Comparison of ENCODE assay signal across 1 cellular context in the genomic region with DNA sequence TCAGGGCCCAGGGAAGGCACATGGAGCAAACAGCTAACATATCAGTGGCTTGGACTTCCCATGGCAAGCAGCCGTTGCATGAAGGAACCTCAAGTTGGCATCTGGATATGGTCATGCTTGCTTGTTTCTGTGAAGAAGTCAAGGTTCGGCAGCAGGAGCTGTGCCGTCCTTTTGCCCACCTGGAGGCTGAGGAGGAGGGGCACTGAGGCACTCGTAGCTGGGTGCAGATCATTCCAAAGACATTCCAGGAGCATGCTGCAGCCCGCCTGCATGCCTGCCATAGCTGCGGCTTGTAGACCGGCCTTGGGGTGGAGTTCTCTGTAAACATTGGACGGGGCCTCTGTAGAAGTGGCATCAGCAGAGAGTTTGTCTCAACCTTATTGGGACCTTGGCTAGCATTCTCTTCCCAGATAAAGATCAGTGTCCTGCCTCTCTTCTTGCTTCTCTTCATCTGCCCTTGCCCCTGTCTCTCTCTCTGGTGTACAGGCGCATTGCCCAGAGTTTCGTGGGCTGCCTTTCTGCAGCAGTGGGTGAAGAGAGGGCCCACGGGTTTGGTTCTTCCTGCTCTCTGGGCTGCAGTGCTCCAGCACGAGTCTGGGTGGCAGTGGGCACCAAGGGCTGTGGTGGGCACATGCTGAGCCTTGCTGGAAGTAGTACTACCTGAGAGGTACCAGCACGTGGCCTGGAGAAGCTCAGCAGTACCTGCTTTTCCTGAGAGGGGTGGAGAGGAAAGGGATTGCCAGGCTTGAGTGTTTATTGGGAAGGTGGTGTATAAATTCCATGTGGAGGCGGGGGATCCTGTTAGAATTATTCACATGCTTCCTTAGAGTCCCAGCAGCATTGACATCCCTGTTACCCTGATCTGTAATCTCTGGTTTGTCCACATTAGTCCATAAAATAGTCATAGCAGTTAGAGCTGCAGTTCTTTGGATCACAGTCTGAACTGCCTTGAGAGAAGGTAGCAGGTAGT.
TF ChIP-seq lines count a peak whose summit lies in the region.

No MANE protein-coding gene starts in this region.

TF ChIP-seq in HEK293, 187 proteins besides CTCF, POLR2A, EP300 and RAD21 (continued from another document):
- TF ChIP-seq MZF1 (tag by site-specific recombination; IDR thresholded peaks at IDR 0.05; ENCODE audit: borderline replicate concordance): no peak
- TF ChIP-seq ZNF571 (tag by site-specific recombination; IDR thresholded peaks at IDR 0.05): no peak
- TF ChIP-seq OSR2 (tag by site-specific recombination; IDR thresholded peaks at IDR 0.05): no peak
